ENCODE assay signal across 24 cellular contexts in genomic region chr13:94829801-94830200, GRCh38.
"Had no signal": no experiment of that assay in that cellular context is flagged by ENCODE, and none has a peak within 500 bp of the region (broad histone marks: within the 10 kb centered on the region; RNA-seq: fewer than 3 reads in every experiment).

No MANE protein-coding gene starts in this region.

- H3K4me3 Mint-ChIP-seq: activated B cell treated with CpG ODN at 0.5 μM for 24 hours; activated CD8-positive, alpha-beta memory T cell treated with anti-CD3 and anti-CD28 coated beads, Interleukin-2, amount 10 ng/mL, durations not matched to agents 7 days and 5 days; activated CD8-positive, alpha-beta T cell treated with anti-CD3 and anti-CD28 coated beads, Interleukin-2, amount 10 ng/mL, durations not matched to agents 7 days and 5 days; activated T-cell treated with anti-CD3 and anti-CD28 coated beads, Interleukin-2, amount 50 U/mL, for 72 hours; natural killer cell treated with Interleukin-12 subunit alpha and Interleukin-12 subunit beta and Interleukin-15 and Interleukin-18, amount 100 ng/mL, for 72 hours; stimulated activated naive B cell treated with anti-CD40 and anti-IgM and Interleukin-4, amounts not matched to agents 10 μg/mL and 1 μg/mL and 100 μg/mL, for 72 hours had no signal

- H3K4me1 Mint-ChIP-seq: activated B cell treated with CpG ODN at 0.5 μM for 24 hours; activated CD8-positive, alpha-beta memory T cell treated with anti-CD3 and anti-CD28 coated beads, Interleukin-2, amount 10 ng/mL, durations not matched to agents 7 days and 5 days; stimulated activated naive B cell treated with anti-CD40 and anti-IgM and Interleukin-4, amounts not matched to agents 10 μg/mL and 1 μg/mL and 100 μg/mL, for 72 hours had no signal

- H3K9me3 Mint-ChIP-seq: activated B cell treated with CpG ODN at 0.5 μM for 24 hours; activated naive CD4-positive, alpha-beta T cell treated with anti-CD3 and anti-CD28 coated beads, Interleukin-2, amount 50 U/mL, for 72 hours; activated T-cell treated with anti-CD3 and anti-CD28 coated beads, Interleukin-2, amount 50 U/mL, for 72 hours; natural killer cell treated with Interleukin-12 subunit alpha and Interleukin-12 subunit beta and Interleukin-15 and Interleukin-18, amount 100 ng/mL, for 72 hours; stimulated activated naive B cell treated with anti-CD40 and anti-IgM and Interleukin-4, amounts not matched to agents 10 μg/mL and 1 μg/mL and 100 μg/mL, for 72 hours had no signal

- DNase-seq: activated B cell treated with CpG ODN at 0.5 μM for 24 hours; activated CD4-positive, alpha-beta T cell treated with anti-CD3 and anti-CD28 coated beads, Interleukin-2, amount 50 U/mL, for 1 hour; activated CD8-positive, alpha-beta memory T cell treated with anti-CD3 and anti-CD28 coated beads, Interleukin-2, amount 10 ng/mL, durations not matched to agents 7 days and 5 days; activated CD8-positive, alpha-beta T cell treated with anti-CD3 and anti-CD28 coated beads, Interleukin-2, amount 10 ng/mL, durations not matched to agents 7 days and 5 days; activated naive CD4-positive, alpha-beta T cell; activated T-cell treated with anti-CD3 and anti-CD28 coated beads, Interleukin-2, amount 50 U/mL, for 72 hours; dermis blood vessel endothelial cell; effector memory CD4-positive, alpha-beta T cell; gastrocnemius medialis; glutamatergic neuron; left lung; lower lobe of right lung; mesendoderm; pancreas; psoas muscle; stimulated activated CD4-positive, alpha-beta T cell treated with anti-CD3 and anti-CD28 coated beads, Interleukin-15, amount 100 ng/mL, for 24 hours; stimulated activated CD4-positive, alpha-beta T cell treated with anti-CD3 and anti-CD28 coated beads, Interleukin-2, amount 100 ng/mL, for 24 hours; stimulated activated naive B cell treated with anti-CD40 and anti-IgM and Interleukin-4, amounts not matched to agents 10 μg/mL and 1 μg/mL and 100 μg/mL, for 72 hours; stomach; T-helper 2 cell; thyroid gland; upper lobe of left lung had no signal

- H3K36me3 Mint-ChIP-seq: activated CD8-positive, alpha-beta memory T cell treated with anti-CD3 and anti-CD28 coated beads, Interleukin-2, amount 10 ng/mL, durations not matched to agents 7 days and 5 days; activated naive CD4-positive, alpha-beta T cell treated with anti-CD3 and anti-CD28 coated beads, Interleukin-2, amount 50 U/mL, for 72 hours; natural killer cell treated with Interleukin-12 subunit alpha and Interleukin-12 subunit beta and Interleukin-15 and Interleukin-18, amount 100 ng/mL, for 72 hours; stimulated activated naive B cell treated with anti-CD40 and anti-IgM and Interleukin-4, amounts not matched to agents 10 μg/mL and 1 μg/mL and 100 μg/mL, for 72 hours had no signal

- H3K27me3 Mint-ChIP-seq: activated B cell treated with CpG ODN at 0.5 μM for 24 hours; activated CD8-positive, alpha-beta memory T cell treated with anti-CD3 and anti-CD28 coated beads, Interleukin-2, amount 10 ng/mL, durations not matched to agents 7 days and 5 days; natural killer cell treated with Interleukin-12 subunit alpha and Interleukin-12 subunit beta and Interleukin-15 and Interleukin-18, amount 100 ng/mL, for 72 hours; stimulated activated naive B cell treated with anti-CD40 and anti-IgM and Interleukin-4, amounts not matched to agents 10 μg/mL and 1 μg/mL and 100 μg/mL, for 72 hours had no signal

- ATAC-seq: activated CD8-positive, alpha-beta memory T cell treated with anti-CD3 and anti-CD28 coated beads, Interleukin-2, amount 10 ng/mL, durations not matched to agents 7 days and 5 days; activated CD8-positive, alpha-beta T cell treated with anti-CD3 and anti-CD28 coated beads, Interleukin-2, amount 10 ng/mL, durations not matched to agents 7 days and 5 days; activated naive CD4-positive, alpha-beta T cell treated with anti-CD3 and anti-CD28 coated beads, Interleukin-2, amount 50 U/mL, for 72 hours; activated T-cell treated with anti-CD3 and anti-CD28 coated beads, Interleukin-2, amount 50 U/mL, for 72 hours; gastrocnemius medialis; left lung; natural killer cell treated with Interleukin-12 subunit alpha and Interleukin-12 subunit beta and Interleukin-15 and Interleukin-18, amount 100 ng/mL, for 72 hours; pancreas; psoas muscle; stimulated activated naive B cell treated with anti-CD40 and anti-IgM and Interleukin-4, amounts not matched to agents 10 μg/mL and 1 μg/mL and 100 μg/mL, for 72 hours had no signal

- H3K27ac Mint-ChIP-seq: activated B cell treated with CpG ODN at 0.5 μM for 24 hours; activated CD8-positive, alpha-beta memory T cell treated with anti-CD3 and anti-CD28 coated beads, Interleukin-2, amount 10 ng/mL, durations not matched to agents 7 days and 5 days; activated CD8-positive, alpha-beta T cell treated with anti-CD3 and anti-CD28 coated beads, Interleukin-2, amount 10 ng/mL, durations not matched to agents 7 days and 5 days; activated naive CD4-positive, alpha-beta T cell treated with anti-CD3 and anti-CD28 coated beads, Interleukin-2, amount 50 U/mL, for 72 hours; activated T-cell treated with anti-CD3 and anti-CD28 coated beads, Interleukin-2, amount 50 U/mL, for 72 hours; natural killer cell treated with Interleukin-12 subunit alpha and Interleukin-12 subunit beta and Interleukin-15 and Interleukin-18, amount 100 ng/mL, for 72 hours; stimulated activated naive B cell treated with anti-CD40 and anti-IgM and Interleukin-4, amounts not matched to agents 10 μg/mL and 1 μg/mL and 100 μg/mL, for 72 hours had no signal
